ENCODE assay signal across 1 cellular context in genomic region chr10:91797874-91798735, GRCh38.
A peak's percentile ranks its signal among the peaks of the same experiment; 100 is the strongest.
TF ChIP-seq lines count a peak whose summit lies in the region.

Gene TNKS2 (plus strand): TSS chr10:91798426. CDS start chr10:91798691, 265 bp downstream.

TF ChIP-seq in K562, 482 proteins besides CTCF, POLR2A, EP300 and RAD21 (continued from another document and continues in another):
- TF ChIP-seq HMGXB4 (CRISPR knock-in tag; IDR thresholded peaks at IDR 0.05) (no peak), MBD2 (IDR thresholded peaks at IDR 0.05; ENCODE audit: borderline replicate concordance, low read depth) (no peak), POLR2H (tag; IDR thresholded peaks at IDR 0.05; ENCODE audit: low read depth) (peak; percentile 73), SMAD1 (IDR thresholded peaks at IDR 0.05; ENCODE audit: low read depth, low read length, partially characterized antibody) (no peak), TAF7 (tag; IDR thresholded peaks at IDR 0.05) (no peak), VEZF1 (CRISPR knock-in tag; IDR thresholded peaks at IDR 0.05) (peak; percentile 54; the same call in 1 of the 2 replicates), ZFP36 (IDR thresholded peaks at IDR 0.05; ENCODE audit: low read depth, low read length, partially characterized antibody) (no peak), GABPA (tag; conservative IDR thresholded peaks at IDR 0.05; ENCODE audit: low read depth) (peak; percentile 48), ZNF212 (CRISPR knock-in tag; IDR thresholded peaks at IDR 0.05) (no peak), RAD51 (IDR thresholded peaks at IDR 0.05; ENCODE audit: borderline replicate concordance, low read depth) (peak; percentile 50; the same call in 1 of the 2 replicates), ZNF280B (CRISPR knock-in tag; IDR thresholded peaks at IDR 0.05) (no peak), ZNF282 (CRISPR knock-in tag; IDR thresholded peaks at IDR 0.05) (no peak), PML (IDR thresholded peaks at IDR 0.05; ENCODE audit: low read length) (peak; percentile 24; the same call in 1 of the 2 replicates), ZNF655 (CRISPR knock-in tag; IDR thresholded peaks at IDR 0.05) (no peak), SMAD4 (CRISPR knock-in tag; conservative IDR thresholded peaks at IDR 0.05) (0 out of 2 replicates have a peak, but pooled peaks have one; percentile 40), KAT7 (CRISPR knock-in tag; IDR thresholded peaks at IDR 0.05; ENCODE audit: borderline replicate concordance) (no peak; the same call in 1 of the 2 replicates), GATAD2A (IDR thresholded peaks at IDR 0.05) (no peak), SRSF9 (IDR thresholded peaks at IDR 0.05; ENCODE audit: borderline replicate concordance, low read depth, low read length) (no peak), ELF4 (CRISPR knock-in tag; IDR thresholded peaks at IDR 0.05) (0 out of 2 replicates have a peak, but pooled peaks have one; percentile 24), COPS2 (conservative IDR thresholded peaks at IDR 0.05) (no peak), EZH2 (IDR thresholded peaks at IDR 0.05; ENCODE audit: borderline replicate concordance, low read depth, low read length) (no peak), ZNF224 (CRISPR knock-in tag; IDR thresholded peaks at IDR 0.05) (no peak), SNIP1 (IDR thresholded peaks at IDR 0.05; ENCODE audit: low read depth) (no peak), MIER1 (IDR thresholded peaks at IDR 0.05; ENCODE audit: low read depth) (no peak), RERE (CRISPR knock-in tag; IDR thresholded peaks at IDR 0.05; ENCODE audit: borderline replicate concordance) (no peak), SREBF1 (IDR thresholded peaks at IDR 0.05; ENCODE audit: borderline replicate concordance, low read depth, low read length) (no peak), CCNT2 (IDR thresholded peaks at IDR 0.05; ENCODE audit: borderline replicate concordance, extremely low read depth, insufficient read length, low read depth, low read length) (peak; percentile 45), TFE3 (CRISPR knock-in tag; IDR thresholded peaks at IDR 0.05) (peak; percentile 78), FOXK2 (conservative IDR thresholded peaks at IDR 0.05 in 1 of 2, IDR thresholded peaks at IDR 0.05 in 1 of 2; ENCODE audit: low read depth in 2 of 2) (no peak), FOXP1 (CRISPR knock-in tag; IDR thresholded peaks at IDR 0.05) (peak; percentile 27; the same call in 1 of the 2 replicates), KDM4B (IDR thresholded peaks at IDR 0.05; ENCODE audit: borderline replicate concordance in 2 of 2, low read depth in 1 of 2) (no peak), CREM (IDR thresholded peaks at IDR 0.05; ENCODE audit: low read depth) (peak; percentile 62; the same call in 1 of the 2 replicates), PATZ1 (CRISPR knock-in tag; IDR thresholded peaks at IDR 0.05; ENCODE audit: borderline replicate concordance) (no peak), ZNF668 (CRISPR knock-in tag; IDR thresholded peaks at IDR 0.05) (no peak), HMGN3 (IDR thresholded peaks at IDR 0.05; ENCODE audit: borderline replicate concordance, extremely low read depth, insufficient read length, low read depth, low read length) (peak; percentile 48), POLR2G (IDR thresholded peaks at IDR 0.05; ENCODE audit: low read depth, low read length) (peak; percentile 89), L3MBTL2 (IDR thresholded peaks at IDR 0.05) (peak; percentile 77), ZNF785 (CRISPR knock-in tag; IDR thresholded peaks at IDR 0.05) (no peak), RUNX1 (IDR thresholded peaks at IDR 0.05; ENCODE audit: low read depth) (no peak), CHAMP1 (IDR thresholded peaks at IDR 0.05) (no peak), USF2 (CRISPR knock-in tag; IDR thresholded peaks at IDR 0.05) (peak; percentile 90), CXXC5 (CRISPR knock-in tag; IDR thresholded peaks at IDR 0.05) (peak; percentile 54), PCBP1 (IDR thresholded peaks at IDR 0.05; ENCODE audit: low read depth, low read length, poor library complexity, severe bottlenecking) (no peak), ZNF696 (CRISPR knock-in tag; conservative IDR thresholded peaks at IDR 0.05) (no peak), YY1 (IDR thresholded peaks at IDR 0.05; ENCODE audit: borderline replicate concordance in 1 of 3, control insufficient read depth in 1 of 3, extremely low read depth in 1 of 3, insufficient read depth in 3 of 3, insufficient read length in 1 of 3, insufficient replicate concordance in 2 of 3, low read depth in 1 of 3, low read length in 2 of 3) (peak; percentile 56 to 91 (median 83))
